Comparison of ENCODE assay signal across 1 cellular context in genomic region chr6:167906899-167907298, GRCh38.
TF ChIP-seq lines count a peak whose summit lies in the region.

No MANE protein-coding gene starts in this region.

TF ChIP-seq in SK-N-SH, 30 proteins besides CTCF, POLR2A, EP300 and RAD21 (continued from another document):
- TF ChIP-seq USF2 (IDR thresholded peaks at IDR 0.05; ENCODE audit: borderline replicate concordance, low read depth, low read length) (no peak), NFIC (IDR thresholded peaks at IDR 0.05; ENCODE audit: borderline replicate concordance) (no peak), RXRA (IDR thresholded peaks at IDR 0.05; ENCODE audit: borderline replicate concordance, low read depth) (no peak), RCOR1 (IDR thresholded peaks at IDR 0.05; ENCODE audit: low read length) (no peak), TCF12 (IDR thresholded peaks at IDR 0.05) (no peak), POLR2AphosphoS5 (IDR thresholded peaks at IDR 0.05; ENCODE audit: low read depth, low read length) (no peak), IRF3 (IDR thresholded peaks at IDR 0.05; ENCODE audit: low read depth, low read length) (no peak), MAX (IDR thresholded peaks at IDR 0.05; ENCODE audit: low read depth) (no peak), REST (IDR thresholded peaks at IDR 0.05; ENCODE audit: low read depth, low read length) (peak; percentile 93), FOXJ3 (CRISPR knock-in tag; IDR thresholded peaks at IDR 0.05) (no peak), YY1 (IDR thresholded peaks at IDR 0.05; ENCODE audit: low read depth) (no peak), GABPA (IDR thresholded peaks at IDR 0.05; ENCODE audit: low read depth) (no peak), RFX5 (IDR thresholded peaks at IDR 0.05; ENCODE audit: low read length) (no peak), PBX3 (IDR thresholded peaks at IDR 0.05) (no peak), SMC3 (IDR thresholded peaks at IDR 0.05; ENCODE audit: low read depth, low read length) (no peak), GATA2 (CRISPR knock-in tag; IDR thresholded peaks at IDR 0.05) (peak; percentile 82), NRF1 (IDR thresholded peaks at IDR 0.05; ENCODE audit: low read depth, low read length) (no peak), CHD2 (IDR thresholded peaks at IDR 0.05; ENCODE audit: low read length, partially characterized antibody) (peak; percentile 44), FOXM1 (IDR thresholded peaks at IDR 0.05; ENCODE audit: low read depth) (no peak), USF1 (IDR thresholded peaks at IDR 0.05; ENCODE audit: borderline replicate concordance, low read depth) (no peak), ZBTB33 (IDR thresholded peaks at IDR 0.05; ENCODE audit: borderline replicate concordance, low read depth) (no peak), MXI1 (IDR thresholded peaks at IDR 0.05; ENCODE audit: low read depth, low read length) (peak; percentile 75), EZH2phosphoT487 (IDR thresholded peaks at IDR 0.05; ENCODE audit: borderline replicate concordance, low read depth) (no peak), JUND (IDR thresholded peaks at IDR 0.05) (no peak), TEAD4 (IDR thresholded peaks at IDR 0.05; ENCODE audit: borderline replicate concordance, insufficient read depth) (no peak), FOSL2 (IDR thresholded peaks at IDR 0.05; ENCODE audit: borderline replicate concordance, low read depth) (no peak), SIN3A (IDR thresholded peaks at IDR 0.05; ENCODE audit: borderline replicate concordance, low read depth, low read length) (no peak), ELF1 (IDR thresholded peaks at IDR 0.05) (no peak)
